In the genomic region with DNA sequence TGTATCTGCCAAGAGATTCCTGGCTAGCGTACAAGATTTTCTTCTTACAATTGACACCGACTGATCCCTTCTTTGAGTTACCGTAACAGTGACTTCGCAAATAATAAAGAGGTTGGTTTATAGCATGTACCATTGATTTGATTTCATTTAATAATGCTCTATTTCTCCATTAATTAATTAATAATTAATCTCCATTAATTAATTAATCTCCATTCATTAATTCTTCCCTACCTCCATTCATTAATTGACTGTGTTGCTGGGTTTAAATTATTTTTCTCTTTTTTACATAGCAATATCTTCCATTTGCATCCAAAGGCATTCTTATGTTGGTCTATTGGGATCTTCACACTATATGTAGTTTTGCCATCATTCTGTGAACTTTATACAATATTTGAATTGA, we compare ENCODE assay signal across 39 cellular contexts. TPM values are rescaled to one million over a fixed set of nuclear protein-coding genes. Genes with fewer than 3 reads are reported as not detected.
"Had no signal": no experiment of that assay in that cellular context is flagged by ENCODE, and none has a peak within 500 bp of the region (broad histone marks: within the 10 kb centered on the region; RNA-seq: fewer than 3 reads in every experiment).

No MANE protein-coding gene starts in this region.

- ATAC-seq: activated naive CD4-positive, alpha-beta T cell treated with anti-CD3 and anti-CD28 coated beads, Interleukin-2, amount 50 U/mL, for 72 hours; activated naive CD8-positive, alpha-beta T cell treated with anti-CD3 and anti-CD28 coated beads, Interleukin-2, amount 50 U/mL, for 24 hours; activated T-cell treated with anti-CD3 and anti-CD28 coated beads, Interleukin-2, amount 50 U/mL, for 4 hours; activated T-cell treated with anti-CD3 and anti-CD28 coated beads, Interleukin-2, amount 50 U/mL, for 72 hours; activated T-helper 17 cell treated with anti-CD3 and anti-CD28 coated beads, Interleukin-2, amount 50 U/mL, for 72 hours; body of pancreas had no signal

- DNase-seq: activated effector memory CD4-positive, alpha-beta T cell treated with anti-CD3 and anti-CD28 coated beads, Interleukin-2, amount 50 U/mL, for 16 hours; activated effector memory CD4-positive, alpha-beta T cell treated with Interleukin-2 at 50 U/mL for 16 hours; activated gamma-delta T cell; activated gamma-delta T cell treated with Interleukin-2 at 50 U/mL for 16 hours; activated naive CD4-positive, alpha-beta T cell; activated naive CD4-positive, alpha-beta T cell treated with anti-CD3 and anti-CD28 coated beads for 36 hours; activated naive CD4-positive, alpha-beta T cell treated with anti-CD3 and anti-CD28 coated beads, Interleukin-2, amount 10 ng/mL, durations not matched to agents 7 days and 5 days; activated naive CD4-positive, alpha-beta T cell treated with anti-CD3 and anti-CD28 coated beads, Interleukin-2, amount 50 U/mL, for 16 hours; activated naive CD4-positive, alpha-beta T cell treated with Interleukin-2 at 50 U/mL for 16 hours; activated naive CD8-positive, alpha-beta T cell treated with anti-CD3 and anti-CD28 coated beads for 36 hours; activated naive CD8-positive, alpha-beta T cell treated with anti-CD3 and anti-CD28 coated beads, Interleukin-2, amount 10 ng/mL, durations not matched to agents 7 days and 5 days; activated naive CD8-positive, alpha-beta T cell treated with anti-CD3 and anti-CD28 coated beads, Interleukin-2, amount 50 U/mL, for 24 hours; activated T-cell treated with anti-CD3 and anti-CD28 coated beads, Interleukin-2, amount 50 U/mL, for 24 hours; activated T-cell treated with anti-CD3 and anti-CD28 coated beads, Interleukin-2, amount 50 U/mL, for 4 hours; activated T-cell treated with anti-CD3 and anti-CD28 coated beads, Interleukin-2, amount 50 U/mL, for 48 hours; activated T-cell treated with anti-CD3 and anti-CD28 coated beads, Interleukin-2, amount 50 U/mL, for 72 hours; adrenal gland; amniotic stem cell; amygdala; anterior cingulate cortex; aorta; body of pancreas; brain microvascular endothelial cell; caudate nucleus; central memory CD4-positive, alpha-beta T cell; cerebellar nuclear complex had no signal

- FAIRE-seq: astrocyte, bronchial epithelial cell had no signal

- H3K27me3 ChIP-seq: adrenal gland, ascending aorta, body of pancreas, brain microvascular endothelial cell, breast epithelium, cardiac muscle cell had no signal

- H3K4me3 ChIP-seq: adrenal gland, ascending aorta, body of pancreas, breast epithelium, cardiac muscle cell had no signal

- H3K9me3 ChIP-seq: adrenal gland, ascending aorta, body of pancreas, breast epithelium had no signal

- H3K4me1 ChIP-seq: adrenal gland, ascending aorta, breast epithelium had no signal

- H3K36me3 ChIP-seq: adrenal gland, ascending aorta, brain microvascular endothelial cell, cardiac muscle cell had no signal

- H3K27ac ChIP-seq: adrenal gland, ascending aorta, body of pancreas, brain microvascular endothelial cell, breast epithelium, cardiac muscle cell had no signal

RNA-seq across cellular contexts. Expression of a gene that starts 21.0 kb away (rescaled TPM):
- total RNA-seq: activated naive CD4-positive, alpha-beta T cell treated with anti-CD3 and anti-CD28 coated beads for 36 hours; activated naive CD4-positive, alpha-beta T cell treated with anti-CD3 and anti-CD28 coated beads, Interleukin-2, amount 50 U/mL, for 72 hours; activated naive CD8-positive, alpha-beta T cell treated with anti-CD3 and anti-CD28 coated beads for 36 hours; activated naive CD8-positive, alpha-beta T cell treated with anti-CD3 and anti-CD28 coated beads, Interleukin-2, amount 10 ng/mL, durations not matched to agents 7 days and 5 days; activated T-cell treated with anti-CD3 and anti-CD28 coated beads, Interleukin-2, amount 50 U/mL, for 4 hours; activated T-cell treated with anti-CD3 and anti-CD28 coated beads, Interleukin-2, amount 50 U/mL, for 72 hours; activated T-helper 1 cell treated with anti-CD3 and anti-CD28 coated beads, Interleukin-12 subunit alpha, Interleukin-12 subunit beta, Interleukin-2, Interleukin-4 antibody, amounts not matched to agents 30 ng/mL and 10 ng/mL and 1 ng/mL, durations not matched to agents 14 hours and 24 hours and 36 hours; activated T-helper 17 cell treated with anti-CD3 and anti-CD28 coated beads, Interleukin-2, amount 50 U/mL, for 72 hours; activated T-helper 2 cell treated with anti-CD3 and anti-CD28 coated beads, Interferon-gamma antibody, Interleukin-2, Interleukin-4, amounts not matched to agents 10 μg/mL and 5 μg/mL and 100 μg/mL, durations not matched to agents 14 hours and 24 hours and 36 hours; adrenal gland; aorta; ascending aorta; astrocyte; body of pancreas; breast epithelium; bronchial epithelial cell; cardiac muscle cell; cardiac septum; cerebellum; chondrocyte had no signal
- polyA plus RNA-seq: adipose tissue, adrenal gland, cardiac muscle cell had no signal

RNA-seq across cellular contexts. Expression of a gene that starts 44.6 kb away (rescaled TPM):
- total RNA-seq: activated naive CD4-positive, alpha-beta T cell treated with anti-CD3 and anti-CD28 coated beads for 36 hours; activated naive CD4-positive, alpha-beta T cell treated with anti-CD3 and anti-CD28 coated beads, Interleukin-2, amount 50 U/mL, for 72 hours; activated naive CD8-positive, alpha-beta T cell treated with anti-CD3 and anti-CD28 coated beads for 36 hours; activated naive CD8-positive, alpha-beta T cell treated with anti-CD3 and anti-CD28 coated beads, Interleukin-2, amount 10 ng/mL, durations not matched to agents 7 days and 5 days; activated T-cell treated with anti-CD3 and anti-CD28 coated beads, Interleukin-2, amount 50 U/mL, for 4 hours; activated T-cell treated with anti-CD3 and anti-CD28 coated beads, Interleukin-2, amount 50 U/mL, for 72 hours; activated T-helper 1 cell treated with anti-CD3 and anti-CD28 coated beads, Interleukin-12 subunit alpha, Interleukin-12 subunit beta, Interleukin-2, Interleukin-4 antibody, amounts not matched to agents 30 ng/mL and 10 ng/mL and 1 ng/mL, durations not matched to agents 14 hours and 24 hours and 36 hours; activated T-helper 17 cell treated with anti-CD3 and anti-CD28 coated beads, Interleukin-2, amount 50 U/mL, for 72 hours; activated T-helper 2 cell treated with anti-CD3 and anti-CD28 coated beads, Interferon-gamma antibody, Interleukin-2, Interleukin-4, amounts not matched to agents 10 μg/mL and 5 μg/mL and 100 μg/mL, durations not matched to agents 14 hours and 24 hours and 36 hours; adrenal gland; aorta; ascending aorta; astrocyte; body of pancreas; breast epithelium; bronchial epithelial cell; cardiac muscle cell; cardiac septum; cerebellum; chondrocyte had no signal
- polyA plus RNA-seq: adipose tissue, adrenal gland, aorta, cardiac muscle cell had no signal

RNA-seq across cellular contexts. Expression of a gene that starts 54.1 kb away (rescaled TPM):
- total RNA-seq: activated naive CD4-positive, alpha-beta T cell treated with anti-CD3 and anti-CD28 coated beads for 36 hours; activated naive CD4-positive, alpha-beta T cell treated with anti-CD3 and anti-CD28 coated beads, Interleukin-2, amount 50 U/mL, for 72 hours; activated naive CD8-positive, alpha-beta T cell treated with anti-CD3 and anti-CD28 coated beads for 36 hours; activated naive CD8-positive, alpha-beta T cell treated with anti-CD3 and anti-CD28 coated beads, Interleukin-2, amount 10 ng/mL, durations not matched to agents 7 days and 5 days; activated T-cell treated with anti-CD3 and anti-CD28 coated beads, Interleukin-2, amount 50 U/mL, for 4 hours; activated T-cell treated with anti-CD3 and anti-CD28 coated beads, Interleukin-2, amount 50 U/mL, for 72 hours; activated T-helper 1 cell treated with anti-CD3 and anti-CD28 coated beads, Interleukin-12 subunit alpha, Interleukin-12 subunit beta, Interleukin-2, Interleukin-4 antibody, amounts not matched to agents 30 ng/mL and 10 ng/mL and 1 ng/mL, durations not matched to agents 14 hours and 24 hours and 36 hours; activated T-helper 17 cell treated with anti-CD3 and anti-CD28 coated beads, Interleukin-2, amount 50 U/mL, for 72 hours; activated T-helper 2 cell treated with anti-CD3 and anti-CD28 coated beads, Interferon-gamma antibody, Interleukin-2, Interleukin-4, amounts not matched to agents 10 μg/mL and 5 μg/mL and 100 μg/mL, durations not matched to agents 14 hours and 24 hours and 36 hours; adrenal gland; aorta; ascending aorta; astrocyte; body of pancreas; breast epithelium; bronchial epithelial cell; cardiac muscle cell; cardiac septum; cerebellum; chondrocyte had no signal
- polyA plus RNA-seq: adipose tissue, adrenal gland, aorta, cardiac muscle cell had no signal

RNA-seq across cellular contexts. Expression of a gene that starts 55.0 kb away (rescaled TPM):
- total RNA-seq: activated naive CD4-positive, alpha-beta T cell treated with anti-CD3 and anti-CD28 coated beads for 36 hours; activated naive CD4-positive, alpha-beta T cell treated with anti-CD3 and anti-CD28 coated beads, Interleukin-2, amount 50 U/mL, for 72 hours; activated naive CD8-positive, alpha-beta T cell treated with anti-CD3 and anti-CD28 coated beads for 36 hours; activated naive CD8-positive, alpha-beta T cell treated with anti-CD3 and anti-CD28 coated beads, Interleukin-2, amount 10 ng/mL, durations not matched to agents 7 days and 5 days; activated T-cell treated with anti-CD3 and anti-CD28 coated beads, Interleukin-2, amount 50 U/mL, for 4 hours; activated T-cell treated with anti-CD3 and anti-CD28 coated beads, Interleukin-2, amount 50 U/mL, for 72 hours; activated T-helper 1 cell treated with anti-CD3 and anti-CD28 coated beads, Interleukin-12 subunit alpha, Interleukin-12 subunit beta, Interleukin-2, Interleukin-4 antibody, amounts not matched to agents 30 ng/mL and 10 ng/mL and 1 ng/mL, durations not matched to agents 14 hours and 24 hours and 36 hours; activated T-helper 17 cell treated with anti-CD3 and anti-CD28 coated beads, Interleukin-2, amount 50 U/mL, for 72 hours; activated T-helper 2 cell treated with anti-CD3 and anti-CD28 coated beads, Interferon-gamma antibody, Interleukin-2, Interleukin-4, amounts not matched to agents 10 μg/mL and 5 μg/mL and 100 μg/mL, durations not matched to agents 14 hours and 24 hours and 36 hours; adrenal gland; aorta; ascending aorta; astrocyte; body of pancreas; breast epithelium; bronchial epithelial cell; cardiac muscle cell; cardiac septum; cerebellum; chondrocyte had no signal
- polyA plus RNA-seq: adipose tissue, adrenal gland, aorta, cardiac muscle cell had no signal
